In genomic region chr2:58427572-58428285, GRCh38 we compare ENCODE assay signal across 1 cellular context.
TF ChIP-seq lines count a peak whose summit lies in the region.

No MANE protein-coding gene starts in this region.

TF ChIP-seq in HEK293, 187 proteins besides CTCF, POLR2A, EP300 and RAD21 (continued from another document):
- no peak for TF ChIP-seq ZNF645 (tag by site-specific recombination; IDR thresholded peaks at IDR 0.05)
- peak; percentile 60 for TF ChIP-seq ZNF341 (tag by site-specific recombination; IDR thresholded peaks at IDR 0.05; ENCODE audit: low read depth)
- TF ChIP-seq, protein P1, sequence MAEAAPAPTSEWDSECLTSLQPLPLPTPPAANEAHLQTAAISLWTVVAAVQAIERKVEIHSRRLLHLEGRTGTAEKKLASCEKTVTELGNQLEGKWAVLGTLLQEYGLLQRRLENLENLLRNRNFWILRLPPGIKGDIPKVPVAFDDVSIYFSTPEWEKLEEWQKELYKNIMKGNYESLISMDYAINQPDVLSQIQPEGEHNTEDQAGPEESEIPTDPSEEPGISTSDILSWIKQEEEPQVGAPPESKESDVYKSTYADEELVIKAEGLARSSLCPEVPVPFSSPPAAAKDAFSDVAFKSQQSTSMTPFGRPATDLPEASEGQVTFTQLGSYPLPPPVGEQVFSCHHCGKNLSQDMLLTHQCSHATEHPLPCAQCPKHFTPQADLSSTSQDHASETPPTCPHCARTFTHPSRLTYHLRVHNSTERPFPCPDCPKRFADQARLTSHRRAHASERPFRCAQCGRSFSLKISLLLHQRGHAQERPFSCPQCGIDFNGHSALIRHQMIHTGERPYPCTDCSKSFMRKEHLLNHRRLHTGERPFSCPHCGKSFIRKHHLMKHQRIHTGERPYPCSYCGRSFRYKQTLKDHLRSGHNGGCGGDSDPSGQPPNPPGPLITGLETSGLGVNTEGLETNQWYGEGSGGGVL (tag by site-specific recombination; IDR thresholded peaks at IDR 0.05): peak; percentile 88
- no peak for TF ChIP-seq ZNF391 (tag by site-specific recombination; IDR thresholded peaks at IDR 0.05; ENCODE audit: borderline replicate concordance, low read depth)
- TF ChIP-seq, protein P2, sequence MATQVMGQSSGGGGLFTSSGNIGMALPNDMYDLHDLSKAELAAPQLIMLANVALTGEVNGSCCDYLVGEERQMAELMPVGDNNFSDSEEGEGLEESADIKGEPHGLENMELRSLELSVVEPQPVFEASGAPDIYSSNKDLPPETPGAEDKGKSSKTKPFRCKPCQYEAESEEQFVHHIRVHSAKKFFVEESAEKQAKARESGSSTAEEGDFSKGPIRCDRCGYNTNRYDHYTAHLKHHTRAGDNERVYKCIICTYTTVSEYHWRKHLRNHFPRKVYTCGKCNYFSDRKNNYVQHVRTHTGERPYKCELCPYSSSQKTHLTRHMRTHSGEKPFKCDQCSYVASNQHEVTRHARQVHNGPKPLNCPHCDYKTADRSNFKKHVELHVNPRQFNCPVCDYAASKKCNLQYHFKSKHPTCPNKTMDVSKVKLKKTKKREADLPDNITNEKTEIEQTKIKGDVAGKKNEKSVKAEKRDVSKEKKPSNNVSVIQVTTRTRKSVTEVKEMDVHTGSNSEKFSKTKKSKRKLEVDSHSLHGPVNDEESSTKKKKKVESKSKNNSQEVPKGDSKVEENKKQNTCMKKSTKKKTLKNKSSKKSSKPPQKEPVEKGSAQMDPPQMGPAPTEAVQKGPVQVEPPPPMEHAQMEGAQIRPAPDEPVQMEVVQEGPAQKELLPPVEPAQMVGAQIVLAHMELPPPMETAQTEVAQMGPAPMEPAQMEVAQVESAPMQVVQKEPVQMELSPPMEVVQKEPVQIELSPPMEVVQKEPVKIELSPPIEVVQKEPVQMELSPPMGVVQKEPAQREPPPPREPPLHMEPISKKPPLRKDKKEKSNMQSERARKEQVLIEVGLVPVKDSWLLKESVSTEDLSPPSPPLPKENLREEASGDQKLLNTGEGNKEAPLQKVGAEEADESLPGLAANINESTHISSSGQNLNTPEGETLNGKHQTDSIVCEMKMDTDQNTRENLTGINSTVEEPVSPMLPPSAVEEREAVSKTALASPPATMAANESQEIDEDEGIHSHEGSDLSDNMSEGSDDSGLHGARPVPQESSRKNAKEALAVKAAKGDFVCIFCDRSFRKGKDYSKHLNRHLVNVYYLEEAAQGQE (tag by site-specific recombination; IDR thresholded peaks at IDR 0.05): peak; percentile 85
